ENCODE assay signal across 8 cellular contexts in the genomic region with DNA sequence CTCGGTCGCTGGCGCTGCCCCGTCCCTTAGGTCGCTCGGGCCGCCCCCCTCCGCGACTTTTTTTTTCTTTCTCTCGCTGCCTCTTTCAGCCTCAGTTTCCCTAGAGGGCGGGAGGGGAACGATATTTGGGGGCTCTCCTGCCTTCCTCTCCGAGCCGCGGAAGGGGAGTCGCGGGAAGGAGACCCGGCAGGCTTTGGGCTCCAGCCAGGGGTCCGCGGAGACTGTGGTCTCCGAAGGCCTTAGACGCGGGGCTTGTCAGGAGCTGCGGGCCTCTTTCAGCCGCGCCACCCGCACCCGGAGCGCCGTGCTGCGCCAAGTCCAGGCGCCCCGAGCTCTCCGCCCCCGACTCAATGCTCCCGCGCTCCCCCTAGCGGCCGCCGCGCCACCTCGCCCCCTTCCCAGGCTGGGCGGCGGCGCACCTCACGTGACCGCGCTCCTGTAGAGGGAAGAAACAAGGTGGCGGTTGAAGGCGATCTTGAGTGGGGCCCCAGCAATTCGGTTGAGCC. TPM values are rescaled to one million over a fixed set of nuclear protein-coding genes. Genes with fewer than 3 reads are reported as not detected.
DNase-seq lines count a peak whose midpoint lies in the region; ATAC-seq and TF ChIP-seq lines count a peak whose summit lies in the region.

A gene (plus strand): TSS at position 427 of the 506 bp plus-strand sequence. CDS start 14,010 bp downstream, outside the sequence.

- no peaks in the 10 kb centered on the region for H3K27me3 ChIP-seq in neural cell (ENCODE audit: insufficient read depth, low read depth, low read length)

- peak; percentile 65 for TF ChIP-seq RAD21 in neural cell (conservative IDR thresholded peaks at IDR 0.05)

- TF ChIP-seq POLR2A in Raji (IDR thresholded peaks at IDR 0.05; ENCODE audit: insufficient read depth, low read depth, low read length) = peak; percentile 61

- H3F3A ChIP-seq in neural cell (ENCODE audit: insufficient read depth, low read length, poor library complexity, severe bottlenecking) = no peaks in the 10 kb centered on the region

- TF ChIP-seq EP300 in neural cell (conservative IDR thresholded peaks at IDR 0.05; ENCODE audit: poor library complexity, severe bottlenecking) = no peak

- peak within 1 kb of the TSS; percentile 67 to 97 for H3K27ac Mint-ChIP-seq in stimulated activated naive CD8-positive, alpha-beta T cell treated with anti-CD3 and anti-CD28 coated beads, Interleukin-15, amount 100 ng/mL, for 72 hours

- peak within 1 kb of the TSS; percentile 84 to 94 for H3K4me3 Mint-ChIP-seq in stimulated activated naive CD8-positive, alpha-beta T cell treated with anti-CD3 and anti-CD28 coated beads, Interleukin-15, amount 100 ng/mL, for 72 hours

- H3K4me2 ChIP-seq in neural cell (ENCODE audit: low read length) = peak within 1 kb of the TSS; percentile 51

- peak within 1 kb of the TSS; percentile 80 for H3K27ac ChIP-seq in neural cell (ENCODE audit: low read length)

- H3K9me3 Mint-ChIP-seq in stimulated activated naive CD8-positive, alpha-beta T cell treated with anti-CD3 and anti-CD28 coated beads, Interleukin-15, amount 100 ng/mL, for 72 hours = no peaks in the 10 kb centered on the region

- peak within 1 kb of the TSS; percentile 45 for H2AFZ ChIP-seq in neural cell (ENCODE audit: low read depth, low read length)

- H3K79me2 ChIP-seq in neural cell (replicated peaks; ENCODE audit: insufficient read depth, low read length) = peaks cover 40% of the 10 kb centered on the region

- no peaks in the 10 kb centered on the region for H3K36me3 ChIP-seq in neural cell (ENCODE audit: insufficient read depth, low read length)

- peak within 1 kb of the TSS; percentile 81 for H3K4me3 ChIP-seq in neural cell (ENCODE audit: low read length)

- no peaks in the 10 kb centered on the region for H3K9me3 ChIP-seq in neural cell (ENCODE audit: low read length)

- H3K27me3 Mint-ChIP-seq in stimulated activated naive CD8-positive, alpha-beta T cell treated with anti-CD3 and anti-CD28 coated beads, Interleukin-15, amount 100 ng/mL, for 72 hours = no peaks in the 10 kb centered on the region

- DNase-seq in DMS153 treated with DMSO at 0.1 percent for 48 hours (lab: John Stamatoyannopoulos, UW; ENCODE audit: unreplicated experiment) = peak; percentile 17
- peak; percentile 83 to 89 for DNase-seq in Kasumi-1 (lab: John Stamatoyannopoulos, UW)
- peak; percentile 87 for DNase-seq in activated T-helper 9 cell treated with anti-CD3 and anti-CD28 coated beads, Interleukin-2, amount 50 U/mL, for 16 hours (ENCODE audit: low read depth)
- peak; percentile 47 for DNase-seq in fibroblast of the conjunctiva (ENCODE audit: low read depth)
- peak; percentile 92 to 93 for DNase-seq in stimulated activated naive CD8-positive, alpha-beta T cell treated with anti-CD3 and anti-CD28 coated beads, Interleukin-15, amount 100 ng/mL, for 72 hours

- peak within 1 kb of the TSS; percentile 84 for H3K9ac ChIP-seq in neural cell (ENCODE audit: low read length)

- peaks cover 42% of the 10 kb centered on the region for H3K4me1 Mint-ChIP-seq in stimulated activated naive CD8-positive, alpha-beta T cell treated with anti-CD3 and anti-CD28 coated beads, Interleukin-15, amount 100 ng/mL, for 72 hours

- H3K9me2 ChIP-seq in neural cell (ENCODE audit: insufficient read depth, low read length) = no peaks in the 10 kb centered on the region

- no peaks in the 10 kb centered on the region for H4K20me1 ChIP-seq in neural cell (ENCODE audit: insufficient read depth)

- peak; percentile 83 for ATAC-seq in GM21723 (IDR thresholded peaks at IDR 0.05; ENCODE audit: unreplicated experiment)
- ATAC-seq in stimulated activated naive CD8-positive, alpha-beta T cell treated with anti-CD3 and anti-CD28 coated beads, Interleukin-15, amount 100 ng/mL, for 72 hours = peak; percentile 93

- peak; percentile 95 for TF ChIP-seq CTCF in neural cell (IDR thresholded peaks at IDR 0.05; ENCODE audit: poor library complexity, severe bottlenecking)

TF ChIP-seq in neural cell, 6 proteins besides CTCF, POLR2A, EP300 and RAD21:
- TF ChIP-seq MXI1 (conservative IDR thresholded peaks at IDR 0.05; ENCODE audit: poor library complexity, severe bottlenecking) (peak; percentile 52), TAF1 (IDR thresholded peaks at IDR 0.05; ENCODE audit: low read depth) (no peak), SMC3 (conservative IDR thresholded peaks at IDR 0.05; ENCODE audit: poor library complexity) (peak; percentile 74), POLR2AphosphoS5 (IDR thresholded peaks at IDR 0.05) (peak; percentile 91), EZH2 (IDR thresholded peaks at IDR 0.05; ENCODE audit: borderline replicate concordance, insufficient read depth, low read length, poor library complexity, severe bottlenecking) (no peak)
- TF ChIP-seq, protein P1, sequence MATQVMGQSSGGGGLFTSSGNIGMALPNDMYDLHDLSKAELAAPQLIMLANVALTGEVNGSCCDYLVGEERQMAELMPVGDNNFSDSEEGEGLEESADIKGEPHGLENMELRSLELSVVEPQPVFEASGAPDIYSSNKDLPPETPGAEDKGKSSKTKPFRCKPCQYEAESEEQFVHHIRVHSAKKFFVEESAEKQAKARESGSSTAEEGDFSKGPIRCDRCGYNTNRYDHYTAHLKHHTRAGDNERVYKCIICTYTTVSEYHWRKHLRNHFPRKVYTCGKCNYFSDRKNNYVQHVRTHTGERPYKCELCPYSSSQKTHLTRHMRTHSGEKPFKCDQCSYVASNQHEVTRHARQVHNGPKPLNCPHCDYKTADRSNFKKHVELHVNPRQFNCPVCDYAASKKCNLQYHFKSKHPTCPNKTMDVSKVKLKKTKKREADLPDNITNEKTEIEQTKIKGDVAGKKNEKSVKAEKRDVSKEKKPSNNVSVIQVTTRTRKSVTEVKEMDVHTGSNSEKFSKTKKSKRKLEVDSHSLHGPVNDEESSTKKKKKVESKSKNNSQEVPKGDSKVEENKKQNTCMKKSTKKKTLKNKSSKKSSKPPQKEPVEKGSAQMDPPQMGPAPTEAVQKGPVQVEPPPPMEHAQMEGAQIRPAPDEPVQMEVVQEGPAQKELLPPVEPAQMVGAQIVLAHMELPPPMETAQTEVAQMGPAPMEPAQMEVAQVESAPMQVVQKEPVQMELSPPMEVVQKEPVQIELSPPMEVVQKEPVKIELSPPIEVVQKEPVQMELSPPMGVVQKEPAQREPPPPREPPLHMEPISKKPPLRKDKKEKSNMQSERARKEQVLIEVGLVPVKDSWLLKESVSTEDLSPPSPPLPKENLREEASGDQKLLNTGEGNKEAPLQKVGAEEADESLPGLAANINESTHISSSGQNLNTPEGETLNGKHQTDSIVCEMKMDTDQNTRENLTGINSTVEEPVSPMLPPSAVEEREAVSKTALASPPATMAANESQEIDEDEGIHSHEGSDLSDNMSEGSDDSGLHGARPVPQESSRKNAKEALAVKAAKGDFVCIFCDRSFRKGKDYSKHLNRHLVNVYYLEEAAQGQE (IDR thresholded peaks at IDR 0.05; ENCODE audit: borderline replicate concordance) = no peak
TF ChIP-seq in neural cell: peak in this region for 3.

RNA-seq across cellular contexts. Expression of the gene that starts here (rescaled TPM):
- polyA plus RNA-seq in neural cell = 39.6 and 60.9 TPM in 2 replicates
- polyA minus RNA-seq in neural cell = 92.8 and 94.9 TPM in 2 replicates

Comparison
In these comparisons a context has a peak if more than half of its experiments do, and no peak if none do; other contexts are left out.
1. Peak in every context shown above with its lines: DNase-seq, ATAC-seq, H3K4me3 ChIP-seq and H3K27ac ChIP-seq.
2. DNase-seq: peak in every context shown above with its lines; median percentile 92 in stimulated activated naive CD8-positive, alpha-beta T cell treated with anti-CD3 and anti-CD28 coated beads, Interleukin-15, amount 100 ng/mL, for 72 hours; 87 in activated T-helper 9 cell treated with anti-CD3 and anti-CD28 coated beads, Interleukin-2, amount 50 U/mL, for 16 hours; 86 in Kasumi-1; 47 in fibroblast of the conjunctiva; 17 in DMS153 treated with DMSO at 0.1 percent for 48 hours.